22 cellular contexts compared by ENCODE assay signal in the genomic region with DNA sequence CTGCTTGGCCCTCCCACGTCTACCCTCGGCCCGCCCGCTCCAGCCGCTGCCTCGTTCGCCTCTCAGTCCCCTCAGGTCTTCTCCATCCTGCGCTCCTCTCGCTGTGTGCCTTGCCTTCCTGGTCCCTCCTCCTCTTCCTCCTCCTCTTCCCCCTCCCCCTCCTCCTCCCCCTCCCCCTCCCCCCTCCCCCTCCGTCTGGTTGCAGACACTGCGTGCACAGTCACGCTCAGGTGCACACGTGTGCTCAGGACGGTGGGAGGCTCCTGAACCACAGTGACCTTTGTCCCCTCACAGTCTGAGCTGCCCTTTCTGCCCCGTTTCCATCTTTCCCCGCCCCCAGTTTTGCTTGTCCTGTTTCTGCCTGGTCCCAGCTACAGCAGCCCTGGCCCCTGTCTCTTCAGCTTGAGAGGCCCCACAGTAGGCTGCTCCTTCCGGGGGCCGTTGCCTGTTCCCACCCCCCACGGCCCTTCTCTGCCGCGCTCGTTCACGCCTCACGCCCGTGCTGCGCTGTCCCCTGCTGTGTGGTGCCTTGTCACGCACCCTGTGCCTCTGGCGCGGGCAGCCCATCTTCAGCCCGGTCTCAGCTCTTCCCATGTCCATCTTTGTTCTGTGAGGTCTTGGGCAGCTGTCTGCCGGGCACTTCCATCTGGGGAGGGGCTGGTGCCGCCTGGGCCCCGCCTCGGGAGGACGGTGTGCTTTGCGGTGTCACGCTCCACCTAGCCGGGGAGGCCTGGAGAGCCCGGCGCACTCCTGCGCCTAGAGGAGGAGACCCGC. TPM values are rescaled to one million over a fixed set of nuclear protein-coding genes. Genes with fewer than 3 reads are reported as not detected.
A peak's percentile ranks its signal among the peaks of the same experiment; 100 is the strongest.
DNase-seq lines count a peak whose midpoint lies in the region; TF ChIP-seq lines count a peak whose summit lies in the region.
"Had no signal": no experiment of that assay in that cellular context is flagged by ENCODE, and none has a peak within 500 bp of the region (broad histone marks: within the 10 kb centered on the region; RNA-seq: fewer than 3 reads in every experiment).

No MANE protein-coding gene starts in this region.

- H3K9ac ChIP-seq in BLaER1 treated with 17β-estradiol and CSF1 and Interleukin-3, amounts not matched to agents 10 nM and 100 nM = peak overlapping the region in 8 of 11 experiments; percentile 27 to 65 (median 51); a peak in 13 of 22 replicates
- H3K9ac ChIP-seq in neural progenitor cell = no peak overlapping the region

- H3K4me3 ChIP-seq in BLaER1 treated with 17β-estradiol and CSF1 and Interleukin-3, amounts not matched to agents 10 nM and 100 nM = peak overlapping the region in 1 of 10 experiments; percentile 15; a peak in 1 of 20 replicates
- H3K4me3 ChIP-seq in esophagus (ENCODE audit: low read depth in 1 of 2, low read length in 2 of 2) (no peak overlapping the region), neural progenitor cell (no peak overlapping the region)
- H3K4me3 ChIP-seq: tibial artery had no signal

- peaks cover 8% of the 10 kb centered on the region for H3F3A ChIP-seq in neural progenitor cell (ENCODE audit: low read depth)

- peaks cover 59% of the 10 kb centered on the region for H3K4me1 Mint-ChIP-seq in neural progenitor cell
- no peaks in the 10 kb centered on the region for H3K4me1 Mint-ChIP-seq in activated CD4-positive, alpha-beta T cell treated with anti-CD3 and anti-CD28 coated beads, Interleukin-2, amount 10 ng/mL, durations not matched to agents 24 days and 14 days

- DNase-seq in NCI-H69 (lab: John Stamatoyannopoulos, UW) (peak; percentile 35), neural progenitor cell (ENCODE audit: low spot score) (no peak), NCI-H1694 (lab: John Stamatoyannopoulos, UW) (no peak), D341Med (ENCODE audit: low spot score) (no peak)
- DNase-seq in activated naive CD4-positive, alpha-beta T cell treated with Interleukin-2 at 50 U/mL for 16 hours = no peak
- DNase-seq in activated CD4-positive, alpha-beta T cell treated with anti-CD3 and anti-CD28 coated beads, Interleukin-2, amount 10 ng/mL, durations not matched to agents 24 days and 14 days = no peak
- DNase-seq: activated CD8-positive, alpha-beta T cell treated with anti-CD3 and anti-CD28 coated beads, Interleukin-2, amount 10 ng/mL, durations not matched to agents 7 days and 5 days; activated naive CD8-positive, alpha-beta T cell treated with anti-CD3 and anti-CD28 coated beads for 36 hours; activated T-cell treated with anti-CD3 and anti-CD28 coated beads, Interleukin-2, amount 50 U/mL, for 72 hours; CD8-positive, alpha-beta T cell; EL; kidney glomerular epithelial cell; NCI-H446; SIG-M5; stimulated activated naive B cell treated with anti-CD40 and anti-IgM and Interleukin-4, amounts not matched to agents 10 μg/mL and 1 μg/mL and 100 μg/mL, for 72 hours had no signal

- no peaks in the 10 kb centered on the region for H3K27me3 ChIP-seq in BLaER1 treated with 17β-estradiol and CSF1 and Interleukin-3, amounts not matched to agents 10 nM and 100 nM
- H3K27me3 ChIP-seq in esophagus (ENCODE audit: control insufficient read depth in 1 of 2, insufficient read depth in 2 of 2, low read length in 2 of 2) (no peaks in the 10 kb centered on the region), neural progenitor cell (no peaks in the 10 kb centered on the region)
- H3K27me3 ChIP-seq: tibial artery had no signal

- peaks cover 51 to 81% (median 70%) of the 10 kb centered on the region in 10 experiments for H3K4me1 ChIP-seq in BLaER1 treated with 17β-estradiol and CSF1 and Interleukin-3, amounts not matched to agents 10 nM and 100 nM
- H3K4me1 ChIP-seq in esophagus (ENCODE audit: control insufficient read depth in 2 of 2, insufficient read depth in 2 of 2, low read length in 1 of 2) (peaks cover 2 to 9% of the 10 kb centered on the region in 2 donors), neural progenitor cell (peaks cover 13% of the 10 kb centered on the region)
- H3K4me1 ChIP-seq: tibial artery had no signal

- H3K27ac ChIP-seq in BLaER1 treated with 17β-estradiol and CSF1 and Interleukin-3, amounts not matched to agents 10 nM and 100 nM = peak overlapping the region in 7 of 11 experiments; percentile 37 to 57 (median 47); a peak in 9 of 22 replicates
- H3K27ac ChIP-seq in esophagus (ENCODE audit: low read depth in 2 of 2, low read length in 1 of 2) (peak overlapping the region; percentile 79), neural progenitor cell (no peak overlapping the region)
- H3K27ac ChIP-seq: tibial artery had no signal

- H3K9me3 ChIP-seq in BLaER1 treated with 17β-estradiol and CSF1 and Interleukin-3, amounts not matched to agents 10 nM and 100 nM (replicated peaks in 1 of 11) = no peaks in the 10 kb centered on the region
- H3K9me3 ChIP-seq in esophagus (ENCODE audit: control insufficient read depth in 2 of 2, insufficient read depth in 1 of 2, low read depth in 1 of 2, low read length in 1 of 2) (no peaks in the 10 kb centered on the region), neural progenitor cell (ENCODE audit: low read depth) (no peaks in the 10 kb centered on the region)
- H3K9me3 ChIP-seq: tibial artery had no signal

- H3K36me3 Mint-ChIP-seq in neural progenitor cell = peaks cover 24% of the 10 kb centered on the region
- peaks cover 42% of the 10 kb centered on the region for H3K36me3 Mint-ChIP-seq in activated CD4-positive, alpha-beta T cell treated with anti-CD3 and anti-CD28 coated beads, Interleukin-2, amount 10 ng/mL, durations not matched to agents 24 days and 14 days (ENCODE audit: low read depth)

- no peak overlapping the region for H2AFZ ChIP-seq in neural progenitor cell (replicated peaks)

- H3K4me3 Mint-ChIP-seq in neural progenitor cell = peak overlapping the region; percentile 74
- H3K4me3 Mint-ChIP-seq in activated CD4-positive, alpha-beta T cell treated with anti-CD3 and anti-CD28 coated beads, Interleukin-2, amount 10 ng/mL, durations not matched to agents 24 days and 14 days = no peak overlapping the region
- H3K4me3 Mint-ChIP-seq: activated CD8-positive, alpha-beta T cell treated with anti-CD3 and anti-CD28 coated beads, Interleukin-2, amount 10 ng/mL, durations not matched to agents 7 days and 5 days; activated naive CD8-positive, alpha-beta T cell treated with anti-CD3 and anti-CD28 coated beads for 36 hours; activated T-cell treated with anti-CD3 and anti-CD28 coated beads, Interleukin-2, amount 50 U/mL, for 72 hours; CD8-positive, alpha-beta T cell; mesothelial cell of epicardium; stimulated activated naive B cell treated with anti-CD40 and anti-IgM and Interleukin-4, amounts not matched to agents 10 μg/mL and 1 μg/mL and 100 μg/mL, for 72 hours; T-helper 1 cell treated with Interleukin-12 subunit alpha and Interleukin-12 subunit beta and Interleukin-4 antibody, amounts not matched to agents 30 μg/mL and 1 μg/mL, for 36 hours; WTC11 had no signal

- H3K9me3 Mint-ChIP-seq in neural progenitor cell = no peaks in the 10 kb centered on the region
- H3K9me3 Mint-ChIP-seq in activated CD4-positive, alpha-beta T cell treated with anti-CD3 and anti-CD28 coated beads, Interleukin-2, amount 10 ng/mL, durations not matched to agents 24 days and 14 days = no peaks in the 10 kb centered on the region
- H3K9me3 Mint-ChIP-seq: activated naive CD8-positive, alpha-beta T cell treated with anti-CD3 and anti-CD28 coated beads for 36 hours; activated T-cell treated with anti-CD3 and anti-CD28 coated beads, Interleukin-2, amount 50 U/mL, for 72 hours; CD8-positive, alpha-beta T cell; mesothelial cell of epicardium; neural crest cell; stimulated activated naive B cell treated with anti-CD40 and anti-IgM and Interleukin-4, amounts not matched to agents 10 μg/mL and 1 μg/mL and 100 μg/mL, for 72 hours; T-helper 1 cell treated with Interleukin-12 subunit alpha and Interleukin-12 subunit beta and Interleukin-4 antibody, amounts not matched to agents 30 μg/mL and 1 μg/mL, for 36 hours; WTC11 had no signal

- H3K4me2 ChIP-seq in BLaER1 treated with 17β-estradiol and CSF1 and Interleukin-3, amounts not matched to agents 10 nM and 100 nM = peak overlapping the region; percentile 37 to 93 (median 78); a peak in 21 of 22 replicates
- no peak overlapping the region for H3K4me2 ChIP-seq in neural progenitor cell

- H3K36me3 ChIP-seq in BLaER1 treated with 17β-estradiol and CSF1 and Interleukin-3, amounts not matched to agents 10 nM and 100 nM = peaks cover 74 to 96% (median 85%) of the 10 kb centered on the region in 11 experiments
- H3K36me3 ChIP-seq in esophagus (ENCODE audit: control insufficient read depth in 2 of 2, insufficient read depth in 2 of 2, low read length in 1 of 2) = peaks cover 8 to 63% of the 10 kb centered on the region in 2 donors
- H3K36me3 ChIP-seq in neural progenitor cell = no peaks in the 10 kb centered on the region

- peaks cover 64% of the 10 kb centered on the region for H3K79me2 ChIP-seq in neural progenitor cell (ENCODE audit: low read depth)

- H4K20me1 ChIP-seq in BLaER1 treated with 17β-estradiol and CSF1 and Interleukin-3, amounts not matched to agents 10 nM and 100 nM = peaks cover 93 to 100% (median 99%) of the 10 kb centered on the region in 11 experiments
- H4K20me1 ChIP-seq in neural progenitor cell (ENCODE audit: low read depth) = peaks cover 93% of the 10 kb centered on the region

- 59 to 67% methylated on average over 37 to 40 of the region's 42 CpGs for WGBS in esophagus, 2 donors

- intact Hi-C loops in activated CD4-positive, alpha-beta T cell treated with anti-CD3 and anti-CD28 coated beads, Interleukin-2, amount 10 ng/mL, durations not matched to agents 24 days and 14 days (cut with micrococcal nuclease) = no loop called here

- H3K27ac Mint-ChIP-seq in neural progenitor cell = peak overlapping the region; percentile 43
- H3K27ac Mint-ChIP-seq in activated CD4-positive, alpha-beta T cell treated with anti-CD3 and anti-CD28 coated beads, Interleukin-2, amount 10 ng/mL, durations not matched to agents 24 days and 14 days = no peak overlapping the region
- H3K27ac Mint-ChIP-seq: activated CD8-positive, alpha-beta T cell treated with anti-CD3 and anti-CD28 coated beads, Interleukin-2, amount 10 ng/mL, durations not matched to agents 7 days and 5 days; activated naive CD8-positive, alpha-beta T cell treated with anti-CD3 and anti-CD28 coated beads for 36 hours; activated T-cell treated with anti-CD3 and anti-CD28 coated beads, Interleukin-2, amount 50 U/mL, for 72 hours; CD8-positive, alpha-beta T cell had no signal

- H3K27me3 Mint-ChIP-seq in neural progenitor cell (ENCODE audit: insufficient read depth, low read depth) = peaks cover 10% of the 10 kb centered on the region
- H3K27me3 Mint-ChIP-seq in activated CD4-positive, alpha-beta T cell treated with anti-CD3 and anti-CD28 coated beads, Interleukin-2, amount 10 ng/mL, durations not matched to agents 24 days and 14 days = no peaks in the 10 kb centered on the region
- H3K27me3 Mint-ChIP-seq: activated naive CD8-positive, alpha-beta T cell treated with anti-CD3 and anti-CD28 coated beads for 36 hours; stimulated activated naive B cell treated with anti-CD40 and anti-IgM and Interleukin-4, amounts not matched to agents 10 μg/mL and 1 μg/mL and 100 μg/mL, for 72 hours had no signal

- no peak for TF ChIP-seq CTCF in neural progenitor cell (IDR thresholded peaks at IDR 0.05)

RNA-seq across cellular contexts. Expression of a gene that starts 13.8 kb away (rescaled TPM):
- polyA plus RNA-seq in esophagus = 1,000 to 10,000 TPM; 2,888 to 3,260 TPM
- total RNA-seq in neural progenitor cell (ENCODE audit: low replicate concordance) = 1,918 and 2,648 TPM in 2 replicates
- 1,536 and 1,542 TPM in 2 replicates for total RNA-seq in activated CD4-positive, alpha-beta T cell treated with anti-CD3 and anti-CD28 coated beads, Interleukin-2, amount 10 ng/mL, durations not matched to agents 24 days and 14 days

RNA-seq across cellular contexts. Expression of a gene that starts 17.0 kb away (rescaled TPM):
- polyA plus RNA-seq in esophagus = 10 to 100 TPM; 64.9 to 75.3 TPM
- 107 and 121 TPM in 2 replicates for total RNA-seq in neural progenitor cell (ENCODE audit: low replicate concordance)
- 299 and 323 TPM in 2 replicates for total RNA-seq in activated CD4-positive, alpha-beta T cell treated with anti-CD3 and anti-CD28 coated beads, Interleukin-2, amount 10 ng/mL, durations not matched to agents 24 days and 14 days

RNA-seq across cellular contexts. Expression of a gene that starts 23.0 kb away (rescaled TPM):
- polyA plus RNA-seq in esophagus = 10 to 100 TPM; 10.9 to 18.4 TPM
- total RNA-seq in neural progenitor cell (ENCODE audit: low replicate concordance) = 13.8 and 53.7 TPM in 2 replicates
- total RNA-seq in activated CD4-positive, alpha-beta T cell treated with anti-CD3 and anti-CD28 coated beads, Interleukin-2, amount 10 ng/mL, durations not matched to agents 24 days and 14 days = 28.8 and 32.6 TPM in 2 replicates

RNA-seq across cellular contexts. Expression of a gene that starts 25.6 kb away (rescaled TPM):
- polyA plus RNA-seq in esophagus = under 1 TPM; 0.02 to 0.10 TPM
- 1.3 and 12.2 TPM in 2 replicates for total RNA-seq in neural progenitor cell (ENCODE audit: low replicate concordance)
- 0.16 and 0.24 TPM in 2 replicates for total RNA-seq in activated CD4-positive, alpha-beta T cell treated with anti-CD3 and anti-CD28 coated beads, Interleukin-2, amount 10 ng/mL, durations not matched to agents 24 days and 14 days
- total RNA-seq: activated CD8-positive, alpha-beta T cell treated with anti-CD3 and anti-CD28 coated beads, Interleukin-2, amount 10 ng/mL, durations not matched to agents 7 days and 5 days had no signal

RNA-seq across cellular contexts. Expression of a gene that starts 40.7 kb away (rescaled TPM):
- 100 to 1,000 TPM; 106 to 160 TPM for polyA plus RNA-seq in esophagus
- total RNA-seq in neural progenitor cell (ENCODE audit: low replicate concordance) = 15.4 and 69.3 TPM in 2 replicates
- 108 and 110 TPM in 2 replicates for total RNA-seq in activated CD4-positive, alpha-beta T cell treated with anti-CD3 and anti-CD28 coated beads, Interleukin-2, amount 10 ng/mL, durations not matched to agents 24 days and 14 days
